Comparison of ENCODE assay signal across 26 cellular contexts in genomic region chr12:9258676-9259075, GRCh38. TPM values are rescaled to one million over a fixed set of nuclear protein-coding genes. Genes with fewer than 3 reads are reported as not detected.
DNase-seq lines count a peak whose midpoint lies in the region; ATAC-seq, FAIRE-seq and TF ChIP-seq lines count a peak whose summit lies in the region.
"Had no signal": no experiment of that assay in that cellular context is flagged by ENCODE, and none has a peak within 500 bp of the region (broad histone marks: within the 10 kb centered on the region; RNA-seq: fewer than 3 reads in every experiment).

No MANE protein-coding gene starts in this region.

- H3K9me3 Mint-ChIP-seq in activated T-cell treated with anti-CD3 and anti-CD28 coated beads, Interleukin-2, amount 50 U/mL, for 72 hours, result no peaks in the 10 kb centered on the region
- H3K9me3 Mint-ChIP-seq: CD14-positive monocyte; CD4-positive, alpha-beta T cell; CD8-positive, alpha-beta memory T cell had no signal

- peak; percentile 82 for FAIRE-seq in A204.1 (lab: Jason Lieb, UNC)
- peak; percentile 9 for FAIRE-seq in islet of Langerhans (lab: Jason Lieb, UNC)
- FAIRE-seq: D721Med, GM12891, GM19239, H1 had no signal

- DNase-seq in stimulated activated CD4-positive, alpha-beta T cell treated with anti-CD3 and anti-CD28 coated beads, Interleukin-4, amount 100 ng/mL, for 4 hours, result no peak
- DNase-seq in NCI-H2029 (lab: John Stamatoyannopoulos, UW), result no peak
- no peak for DNase-seq in activated T-cell treated with anti-CD3 and anti-CD28 coated beads, Interleukin-2, amount 50 U/mL, for 72 hours
- DNase-seq: ACHN; AML-193; BE2C; CD4-positive, alpha-beta T cell; CD8-positive, alpha-beta memory T cell; DMS 273 treated with DMSO at 0.1 percent for 48 hours; DMS79; EL; GDM1; GM23248; H7; HCEC 1CT had no signal

- H3K27ac ChIP-seq in OCI-LY3 (ENCODE audit: low read length), result no peak overlapping the region
- H3K27ac ChIP-seq: 22Rv1; A549; BLaER1 treated with 17β-estradiol and CSF1 and Interleukin-3, amounts not matched to agents 10 nM and 100 nM; GM23248 had no signal

- no peak for ATAC-seq in activated T-cell treated with anti-CD3 and anti-CD28 coated beads, Interleukin-2, amount 50 U/mL, for 72 hours (replicated peaks in 1 of 2)
- ATAC-seq: A549 had no signal

- H3K4me3 Mint-ChIP-seq in activated T-cell treated with anti-CD3 and anti-CD28 coated beads, Interleukin-2, amount 50 U/mL, for 72 hours, result no peak overlapping the region
- H3K4me3 Mint-ChIP-seq: CD14-positive monocyte; CD4-positive, alpha-beta T cell; CD8-positive, alpha-beta memory T cell had no signal

- H3K27me3 Mint-ChIP-seq in activated T-cell treated with anti-CD3 and anti-CD28 coated beads, Interleukin-2, amount 50 U/mL, for 72 hours (ENCODE audit: low read depth), result peaks cover 10% of the 10 kb centered on the region
- H3K27me3 Mint-ChIP-seq: CD4-positive, alpha-beta T cell; CD8-positive, alpha-beta memory T cell had no signal

- no peak overlapping the region for H3K4me3 ChIP-seq in OCI-LY3 (ENCODE audit: low read length)
- H3K4me3 ChIP-seq: A549; BLaER1 treated with 17β-estradiol and CSF1 and Interleukin-3, amounts not matched to agents 10 nM and 100 nM; GM23248 had no signal

- H3K4me1 Mint-ChIP-seq in activated T-cell treated with anti-CD3 and anti-CD28 coated beads, Interleukin-2, amount 50 U/mL, for 72 hours (ENCODE audit: low read depth), result no peaks in the 10 kb centered on the region
- H3K4me1 Mint-ChIP-seq: CD14-positive monocyte; CD8-positive, alpha-beta memory T cell had no signal

- no peaks in the 10 kb centered on the region for H4K20me1 ChIP-seq in OCI-LY3 (ENCODE audit: insufficient read depth, low read length)
- H4K20me1 ChIP-seq: BLaER1 treated with 17β-estradiol and CSF1 and Interleukin-3, amounts not matched to agents 10 nM and 100 nM had no signal

- H3K27ac Mint-ChIP-seq in activated T-cell treated with anti-CD3 and anti-CD28 coated beads, Interleukin-2, amount 50 U/mL, for 72 hours, result no peak overlapping the region
- H3K27ac Mint-ChIP-seq: CD14-positive monocyte; CD4-positive, alpha-beta T cell had no signal

- no peaks in the 10 kb centered on the region for H3K27me3 ChIP-seq in OCI-LY3 (ENCODE audit: low read depth, low read length)
- H3K27me3 ChIP-seq: BLaER1 treated with 17β-estradiol and CSF1 and Interleukin-3, amounts not matched to agents 10 nM and 100 nM had no signal

- H3K9ac ChIP-seq in OCI-LY3 (ENCODE audit: low read length), result no peak overlapping the region
- H3K9ac ChIP-seq: BLaER1 treated with 17β-estradiol and CSF1 and Interleukin-3, amounts not matched to agents 10 nM and 100 nM; GM23248 had no signal

- no peaks in the 10 kb centered on the region for H3K9me3 ChIP-seq in OCI-LY3 (ENCODE audit: insufficient read depth, low read length)
- H3K9me3 ChIP-seq: A549; BE2C; BLaER1 treated with 17β-estradiol and CSF1 and Interleukin-3, amounts not matched to agents 10 nM and 100 nM had no signal

- no peaks in the 10 kb centered on the region for H3K79me2 ChIP-seq in OCI-LY3 (ENCODE audit: low read length)

- H2AFZ ChIP-seq in OCI-LY3 (ENCODE audit: low read depth, low read length), result no peak overlapping the region
- H2AFZ ChIP-seq: GM23248 had no signal

- peak overlapping the region; percentile 23 for H3K4me2 ChIP-seq in OCI-LY3 (ENCODE audit: low read length)
- H3K4me2 ChIP-seq: A549; BLaER1 treated with 17β-estradiol and CSF1 and Interleukin-3, amounts not matched to agents 10 nM and 100 nM had no signal

- peaks cover 14% of the 10 kb centered on the region for H3K4me1 ChIP-seq in OCI-LY3 (ENCODE audit: low read length)
- H3K4me1 ChIP-seq: A549; BE2C; BLaER1 treated with 17β-estradiol and CSF1 and Interleukin-3, amounts not matched to agents 10 nM and 100 nM had no signal

- H3K36me3 Mint-ChIP-seq in activated T-cell treated with anti-CD3 and anti-CD28 coated beads, Interleukin-2, amount 50 U/mL, for 72 hours (ENCODE audit: insufficient read depth in 2 of 2), result no peaks in the 10 kb centered on the region
- H3K36me3 Mint-ChIP-seq: CD14-positive monocyte had no signal

- no peaks in the 10 kb centered on the region for H3K36me3 ChIP-seq in OCI-LY3 (replicated peaks; ENCODE audit: low read depth, low read length)
- H3K36me3 ChIP-seq: BE2C; BLaER1 treated with 17β-estradiol and CSF1 and Interleukin-3, amounts not matched to agents 10 nM and 100 nM had no signal

- TF ChIP-seq CTCF in OCI-LY3 (IDR thresholded peaks at IDR 0.05; ENCODE audit: low read depth, low read length), result no peak

RNA-seq across cellular contexts. Expression of gene PZP, which starts 50.5 kb away (rescaled TPM):
- total RNA-seq in activated T-cell treated with anti-CD3 and anti-CD28 coated beads, Interleukin-2, amount 50 U/mL, for 72 hours, result not detected
- total RNA-seq: CD4-positive, alpha-beta T cell; CD8-positive, alpha-beta memory T cell; GM23248; H1; H7 had no signal
